In the genomic region with DNA sequence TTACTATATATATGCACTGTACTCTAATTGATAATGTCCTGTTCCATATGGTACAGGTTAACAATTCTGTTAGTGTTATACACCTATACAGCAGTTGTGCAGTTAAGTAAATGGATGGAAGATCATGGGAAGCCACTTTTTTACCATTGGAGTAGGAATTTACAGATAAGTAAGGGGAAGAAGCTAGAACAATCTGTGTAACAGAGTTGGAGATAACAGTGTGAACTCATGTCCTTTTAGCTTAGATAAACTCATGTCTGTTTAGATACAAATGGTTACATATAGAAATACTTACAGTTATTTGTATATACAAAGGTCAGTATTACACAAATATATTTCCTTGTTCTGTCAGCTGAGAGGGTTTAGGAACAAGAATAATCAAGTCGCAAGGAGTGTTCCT, we compare ENCODE assay signal across 36 cellular contexts. TPM values are rescaled to one million over a fixed set of nuclear protein-coding genes. Genes with fewer than 3 reads are reported as not detected.
"Had no signal": no experiment of that assay in that cellular context is flagged by ENCODE, and none has a peak within 500 bp of the region (broad histone marks: within the 10 kb centered on the region; RNA-seq: fewer than 3 reads in every experiment).

No MANE protein-coding gene starts in this region.

- H3K36me3 ChIP-seq: MG63 had no signal

- H3K9me3 ChIP-seq: MG63 had no signal

- DNase-seq: Karpas-422, Kasumi-1, MG63, MM.1S, MV-4-11, NCI-H1048, NCI-H1092, NCI-H1092 treated with DMSO at 0.1 percent for 48 hours, NCI-H1105, NCI-H1105 treated with DMSO at 0.1 percent for 48 hours, NCI-H1417 treated with DMSO at 0.1 percent for 48 hours, NCI-H1436, NCI-H1436 treated with DMSO at 0.1 percent for 48 hours, NCI-H146, NCI-H1694, NCI-H1694 treated with DMSO at 0.1 percent for 48 hours, NCI-H187, NCI-H187 treated with DMSO at 0.1 percent for 48 hours, NCI-H1930, NCI-H2029, NCI-H2029 treated with DMSO at 0.1 percent for 48 hours, NCI-H2081, NCI-H2081 treated with DMSO at 0.1 percent for 48 hours, NCI-H2107, NCI-H2171, NCI-H2171 treated with DMSO at 0.1 percent for 48 hours, NCI-H2227 treated with DMSO at 0.1 percent for 48 hours, NCI-H226, NCI-H345, NCI-H446, NCI-H446 treated with DMSO at 0.1 percent for 48 hours, NCI-H510A had no signal

- H3K4me3 ChIP-seq: MG63 had no signal

RNA-seq across cellular contexts. Expression of a gene that starts 6.8 kb away (rescaled TPM):
- total RNA-seq: LHCN-M2, M059J, MCF 10A, NCI-H460 had no signal
